Comparison of ENCODE assay signal across 19 cellular contexts in genomic region chr6:111949546-111949945, GRCh38.
DNase-seq lines count a peak whose midpoint lies in the region; TF ChIP-seq lines count a peak whose summit lies in the region.
"Had no signal": no experiment of that assay in that cellular context is flagged by ENCODE, and none has a peak within 500 bp of the region (broad histone marks: within the 10 kb centered on the region; RNA-seq: fewer than 3 reads in every experiment).

No MANE protein-coding gene starts in this region.

- peak overlapping the region; percentile 71 for H2AFZ ChIP-seq in parathyroid adenoma

- peaks cover 4% of the 10 kb centered on the region for H3K4me1 ChIP-seq in parathyroid adenoma

- no peaks in the 10 kb centered on the region for H3K27me3 ChIP-seq in parathyroid adenoma (ENCODE audit: control insufficient read depth, insufficient read depth, low read length)
- H3K27me3 ChIP-seq: MG63 had no signal

- H3K79me2 ChIP-seq in parathyroid adenoma, result no peaks in the 10 kb centered on the region

- DNase-seq in NCI-H345 (lab: John Stamatoyannopoulos, UW) (peak; percentile 16), NCI-H345 treated with DMSO at 0.1 percent for 48 hours (lab: John Stamatoyannopoulos, UW; ENCODE audit: unreplicated experiment) (no peak), SK-N-MC (ENCODE audit: low read depth, low spot score) (no peak), iPS-NIHi11 (ENCODE audit: low spot score) (peak; percentile 14), NOMO-1 treated with dmso at 0.1 percent for 144 hours (lab: John Stamatoyannopoulos, UW; ENCODE audit: unreplicated experiment) (no peak), NCI-H1930 (lab: John Stamatoyannopoulos, UW) (no peak)
- DNase-seq in stimulated activated CD4-positive, alpha-beta T cell treated with anti-CD3 and anti-CD28 coated beads, Interleukin-2, amount 100 ng/mL, for 48 hours, result no peak
- DNase-seq: AML-193, DMS79 treated with DMSO at 0.1 percent for 48 hours, HCEC 1CT, Kasumi-1, MG63, NCI-H1048, NCI-H1436, NCI-H510A, SK-N-SH had no signal

- H3K4me3 ChIP-seq in SK-N-MC (no peak overlapping the region), parathyroid adenoma (ENCODE audit: low read depth, low read length) (no peak overlapping the region)
- H3K4me3 ChIP-seq: MG63 had no signal

- H3K27ac ChIP-seq in SK-N-MC (peak overlapping the region; percentile 88), parathyroid adenoma (no peak overlapping the region)
- H3K27ac ChIP-seq: 22Rv1, C4-2B had no signal

- H3K9me3 ChIP-seq in SK-N-MC (ENCODE audit: low read depth, low read length) (no peaks in the 10 kb centered on the region), parathyroid adenoma (ENCODE audit: control insufficient read depth, low read length) (no peaks in the 10 kb centered on the region)
- H3K9me3 ChIP-seq: MG63, SK-N-SH had no signal

- no peak for TF ChIP-seq CTCF in parathyroid adenoma (IDR thresholded peaks at IDR 0.05)

- no peak overlapping the region for H3K4me2 ChIP-seq in parathyroid adenoma (ENCODE audit: low read length)
- H3K4me2 ChIP-seq: SK-N-SH had no signal

- no peak overlapping the region for H3K9ac ChIP-seq in SK-N-MC (ENCODE audit: insufficient read length)
- H3K9ac ChIP-seq in parathyroid adenoma, result no peak overlapping the region
- H3K9ac ChIP-seq: SK-N-SH had no signal

- H3K36me3 ChIP-seq in SK-N-MC (ENCODE audit: insufficient read depth, low read length) (no peaks in the 10 kb centered on the region), parathyroid adenoma (ENCODE audit: control insufficient read depth, insufficient read depth, low read length) (no peaks in the 10 kb centered on the region)
- H3K36me3 ChIP-seq: MG63 had no signal

Comparison
In these comparisons a context has a peak if more than half of its experiments do, and no peak if none do; other contexts are left out.
1. DNase-seq: peak in NCI-H345 (single experiment) and iPS-NIHi11 (single experiment); none in NCI-H345 treated with DMSO at 0.1 percent for 48 hours (single experiment), SK-N-MC (single experiment), NOMO-1 treated with dmso at 0.1 percent for 144 hours (single experiment), NCI-H1930 (0 of 2) and stimulated activated CD4-positive, alpha-beta T cell treated with anti-CD3 and anti-CD28 coated beads, Interleukin-2, amount 100 ng/mL, for 48 hours (0 of 2).